ENCODE assay signal across 19 cellular contexts in genomic region chr12:68148261-68148951, GRCh38. TPM values are rescaled to one million over a fixed set of nuclear protein-coding genes. Genes with fewer than 3 reads are reported as not detected.
DNase-seq lines count a peak whose midpoint lies in the region; ATAC-seq and TF ChIP-seq lines count a peak whose summit lies in the region.
"Had no signal": no experiment of that assay in that cellular context is flagged by ENCODE, and none has a peak within 500 bp of the region (broad histone marks: within the 10 kb centered on the region; RNA-seq: fewer than 3 reads in every experiment).

No MANE protein-coding gene starts in this region.

- H3K36me3 Mint-ChIP-seq in WTC11: no peaks in the 10 kb centered on the region
- no peaks in the 10 kb centered on the region for H3K36me3 Mint-ChIP-seq in neural progenitor cell

- CTCF ChIA-PET in WTC11 (lab: Charles Lee): interaction anchor here (0.7 to 3.2 kb wide), 3 partner anchors 10 to 83 kb away, joined by 3 to 12 read pairs (median 4); no protein-coding TSS in a partner anchor

- peak overlapping the region; percentile 43 for H3K4me2 ChIP-seq in neural progenitor cell

- H4K20me1 ChIP-seq in neural progenitor cell (ENCODE audit: low read depth): no peaks in the 10 kb centered on the region

- no peak overlapping the region for H3K9ac ChIP-seq in neural progenitor cell
- H3K9ac ChIP-seq: GM23248 had no signal

- H2AFZ ChIP-seq in neural progenitor cell (replicated peaks): no peak overlapping the region
- H2AFZ ChIP-seq: GM23248 had no signal

- H3K4me3 Mint-ChIP-seq in WTC11 (no peak overlapping the region), neural progenitor cell (no peak overlapping the region)
- H3K4me3 Mint-ChIP-seq: CD4-positive, alpha-beta T cell had no signal

- POLR2A ChIA-PET in WTC11 (lab: Charles Lee): interaction anchor here (0.6 kb wide), 1 partner anchor 792 kb away, joined by 3 read pairs; no protein-coding TSS in a partner anchor

- ATAC-seq in WTC11 (peak; percentile 75), GM21423 (IDR thresholded peaks at IDR 0.05; ENCODE audit: unreplicated experiment) (no peak), HG02852 (IDR thresholded peaks at IDR 0.05; ENCODE audit: unreplicated experiment) (no peak)
- ATAC-seq: HepG2 had no signal

- TF ChIP-seq CTCF in WTC11 (IDR thresholded peaks at IDR 0.05) (no peak), neural progenitor cell (IDR thresholded peaks at IDR 0.05) (no peak)

- H3F3A ChIP-seq in neural progenitor cell (ENCODE audit: low read depth): no peaks in the 10 kb centered on the region

- H3K27me3 ChIP-seq in neural progenitor cell: no peaks in the 10 kb centered on the region

- H3K4me3 ChIP-seq in neural progenitor cell: no peak overlapping the region
- H3K4me3 ChIP-seq: GM23248, HAP-1 had no signal

- H3K4me1 Mint-ChIP-seq in WTC11: peaks cover 20% of the 10 kb centered on the region
- H3K4me1 Mint-ChIP-seq in neural progenitor cell: peaks cover 8% of the 10 kb centered on the region

- H3K9me3 Mint-ChIP-seq in WTC11 (no peaks in the 10 kb centered on the region; the same call in 1 of the 2 replicates), neural progenitor cell (peaks cover 2% of the 10 kb centered on the region)
- H3K9me3 Mint-ChIP-seq: CD4-positive, alpha-beta T cell had no signal

- H3K9me3 ChIP-seq in neural progenitor cell (ENCODE audit: low read depth): no peaks in the 10 kb centered on the region
- H3K9me3 ChIP-seq: HAP-1 had no signal

- H3K79me2 ChIP-seq in neural progenitor cell (ENCODE audit: low read depth): no peaks in the 10 kb centered on the region

- H3K27ac Mint-ChIP-seq in WTC11 (no peak overlapping the region), neural progenitor cell (no peak overlapping the region)
- H3K27ac Mint-ChIP-seq: CD4-positive, alpha-beta T cell had no signal

- H3K36me3 ChIP-seq in neural progenitor cell: no peaks in the 10 kb centered on the region
- H3K36me3 ChIP-seq: HAP-1 had no signal

- H3K27me3 Mint-ChIP-seq in WTC11 (ENCODE audit: low read depth) (peaks cover 21% of the 10 kb centered on the region), neural progenitor cell (ENCODE audit: insufficient read depth, low read depth) (peaks cover 2% of the 10 kb centered on the region)
- H3K27me3 Mint-ChIP-seq: CD4-positive, alpha-beta T cell had no signal

- peaks cover 24% of the 10 kb centered on the region for H3K4me1 ChIP-seq in neural progenitor cell
- H3K4me1 ChIP-seq: HAP-1 had no signal

- DNase-seq in ELF-1 (ENCODE audit: low read depth, low spot score): peak; percentile 57
- DNase-seq in WTC11 (ENCODE audit: low spot score): no peak
- DNase-seq in iPS-NIHi11 (ENCODE audit: low spot score): peak; percentile 29
- DNase-seq in neural progenitor cell (ENCODE audit: low spot score): peak; percentile 3
- DNase-seq in activated CD8-positive, alpha-beta memory T cell treated with anti-CD3 and anti-CD28 coated beads, Interleukin-2, amount 50 U/mL, for 48 hours: no peak
- no peak for DNase-seq in OCI-M1 (lab: John Stamatoyannopoulos, UW)
- DNase-seq: ACHN; C1 segment of cervical spinal cord; Calu3; CD4-positive, alpha-beta T cell; DMS 273 treated with DMSO at 0.1 percent for 48 hours; GDM1; GM23248 had no signal

- H3K27ac ChIP-seq in neural progenitor cell: no peak overlapping the region
- H3K27ac ChIP-seq: GM23248 had no signal

TF ChIP-seq in WTC11, 78 proteins besides CTCF, POLR2A, EP300 and RAD21:
- TF ChIP-seq FOXP1 (CRISPR knock-in tag; IDR thresholded peaks at IDR 0.05; ENCODE audit: borderline replicate concordance): no peak
- 0 out of 2 replicates have a peak, but pooled peaks have one; percentile 16 for TF ChIP-seq ZNF423 (CRISPR knock-in tag; IDR thresholded peaks at IDR 0.05)
- TF ChIP-seq MXD4 (CRISPR knock-in tag; IDR thresholded peaks at IDR 0.05; ENCODE audit: borderline replicate concordance): no peak
- TF ChIP-seq, protein P1, sequence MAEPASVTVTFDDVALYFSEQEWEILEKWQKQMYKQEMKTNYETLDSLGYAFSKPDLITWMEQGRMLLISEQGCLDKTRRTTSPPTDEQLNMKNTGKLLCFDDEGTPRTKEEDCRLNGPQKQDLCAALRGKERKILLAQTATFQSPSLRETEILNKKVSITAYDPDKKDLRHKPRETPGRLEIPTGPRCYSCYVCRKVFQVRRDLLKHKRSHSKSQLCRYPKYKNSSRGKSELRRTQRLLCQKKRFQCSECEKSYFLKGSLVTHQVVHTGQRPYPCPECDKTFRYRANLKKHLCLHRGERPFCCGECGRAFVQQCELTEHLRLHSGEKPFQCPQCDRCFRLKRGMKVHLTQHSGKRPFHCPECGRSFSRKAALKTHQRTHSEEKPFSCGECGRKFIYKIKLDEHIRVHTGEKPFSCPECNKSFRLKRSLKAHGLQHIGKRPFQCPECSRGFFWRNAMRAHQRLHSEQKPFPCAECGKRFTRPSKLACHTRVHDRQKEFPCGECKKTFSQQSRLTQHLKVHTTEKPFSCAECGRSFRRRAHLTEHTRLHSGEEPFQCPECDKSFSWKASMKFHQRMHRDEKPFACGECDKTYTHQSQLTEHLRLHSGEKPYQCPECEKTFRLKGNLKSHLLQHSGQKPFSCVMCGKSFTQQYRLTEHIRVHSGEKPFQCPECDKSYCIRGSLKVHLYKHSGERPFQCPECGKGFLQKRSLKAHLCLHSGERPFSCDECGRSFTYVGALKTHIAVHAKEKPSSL (CRISPR knock-in tag; conservative IDR thresholded peaks at IDR 0.05): no peak
- no peak for TF ChIP-seq HMGA2 (CRISPR knock-in tag; IDR thresholded peaks at IDR 0.05)
- TF ChIP-seq IRF2 (CRISPR knock-in tag; IDR thresholded peaks at IDR 0.05; ENCODE audit: borderline replicate concordance, low read depth): no peak

RNA-seq across cellular contexts. Expression of gene IFNG, which starts 11.1 kb away (rescaled TPM):
- 0.21 to 0.42 TPM (median 0.34 TPM) in 3 replicates for total RNA-seq in WTC11 (2021)
- total RNA-seq in neural progenitor cell (ENCODE audit: low replicate concordance): not detected in 2 replicates
- total RNA-seq: A172, Calu3, GM23248, HepG2, HT1080 had no signal

Comparison
In these comparisons a context has a peak if more than half of its experiments do, and no peak if none do; other contexts are left out.
1. DNase-seq: peak in ELF-1 (single experiment), iPS-NIHi11 (single experiment) and neural progenitor cell (single experiment); none in WTC11 (single experiment), activated CD8-positive, alpha-beta memory T cell treated with anti-CD3 and anti-CD28 coated beads, Interleukin-2, amount 50 U/mL, for 48 hours (single experiment) and OCI-M1 (single experiment).